2 cellular contexts compared by ENCODE assay signal in genomic region chr19:18262917-18263316, GRCh38.
TF ChIP-seq lines count a peak whose summit lies in the region.

No MANE protein-coding gene starts in this region.

TF ChIP-seq in IMR-90, 13 proteins besides CTCF, POLR2A, EP300 and RAD21:
- no peak for TF ChIP-seq MAZ (IDR thresholded peaks at IDR 0.05; ENCODE audit: borderline replicate concordance, low read depth, low read length)
- TF ChIP-seq ELK1 (IDR thresholded peaks at IDR 0.05; ENCODE audit: borderline replicate concordance, low read depth, low read length): no peak
- TF ChIP-seq USF2 (IDR thresholded peaks at IDR 0.05; ENCODE audit: low read depth, low read length): no peak
- TF ChIP-seq FOS (IDR thresholded peaks at IDR 0.05; ENCODE audit: low read depth, low read length): no peak
- TF ChIP-seq BHLHE40 (IDR thresholded peaks at IDR 0.05; ENCODE audit: low read depth, low read length): no peak
- no peak for TF ChIP-seq CHD1 (IDR thresholded peaks at IDR 0.05; ENCODE audit: low read depth, low read length)
- no peak for TF ChIP-seq NFE2L2 (IDR thresholded peaks at IDR 0.05; ENCODE audit: low read depth, low read length)
- TF ChIP-seq RCOR1 (IDR thresholded peaks at IDR 0.05; ENCODE audit: insufficient replicate concordance, low read length): no peak

TF ChIP-seq in H1, 55 proteins besides CTCF, POLR2A, EP300 and RAD21:
- TF ChIP-seq MAFK (IDR thresholded peaks at IDR 0.05; ENCODE audit: low read depth, low read length): no peak
- no peak for TF ChIP-seq EZH2 (IDR thresholded peaks at IDR 0.05; ENCODE audit: low read depth, low read length, severe bottlenecking)
- no peak for TF ChIP-seq CBX5 (IDR thresholded peaks at IDR 0.05; ENCODE audit: low read depth, low read length)
- no peak for TF ChIP-seq KDM5A (IDR thresholded peaks at IDR 0.05; ENCODE audit: low read length)
- no peak for TF ChIP-seq ASH2L (IDR thresholded peaks at IDR 0.05; ENCODE audit: low read length)
- no peak for TF ChIP-seq POLR2AphosphoS5 (IDR thresholded peaks at IDR 0.05; ENCODE audit: low read depth, low read length)
- no peak for TF ChIP-seq RFX5 (IDR thresholded peaks at IDR 0.05; ENCODE audit: borderline replicate concordance, low read depth, low read length)
